ENCODE assay signal across 8 cellular contexts in genomic region chr12:105420659-105421240, GRCh38.
DNase-seq lines count a peak whose midpoint lies in the region; FAIRE-seq and TF ChIP-seq lines count a peak whose summit lies in the region.

No MANE protein-coding gene starts in this region.

- H3K9me3 ChIP-seq in tibial artery: no peaks in the 10 kb centered on the region

- peaks cover 0 to 17% (median 8%) of the 10 kb centered on the region in 4 donors for H3K4me1 ChIP-seq in tibial artery

- peaks cover 7% of the 10 kb centered on the region for H3K4me1 Mint-ChIP-seq in activated T-helper 2 cell treated with anti-CD3 and anti-CD28 coated beads, Interferon-gamma antibody, Interleukin-2, Interleukin-4, amounts not matched to agents 10 μg/mL and 5 μg/mL and 100 μg/mL, durations not matched to agents 14 hours and 24 hours and 36 hours (ENCODE audit: low read depth)

- H3K9me3 Mint-ChIP-seq in activated T-helper 2 cell treated with anti-CD3 and anti-CD28 coated beads, Interferon-gamma antibody, Interleukin-2, Interleukin-4, amounts not matched to agents 10 μg/mL and 5 μg/mL and 100 μg/mL, durations not matched to agents 14 hours and 24 hours and 36 hours: no peaks in the 10 kb centered on the region

- H3K27ac ChIP-seq in tibial artery: no peak overlapping the region

- peak; percentile 46 for FAIRE-seq in RCC 7860 (lab: Jason Lieb, UNC)

- peak; percentile 92 for TF ChIP-seq CTCF in LNCAP (IDR thresholded peaks at IDR 0.05)
- TF ChIP-seq CTCF in foreskin fibroblast (IDR thresholded peaks at IDR 0.05; ENCODE audit: low read depth, low read length): peak; percentile 74
- TF ChIP-seq CTCF in tibial artery (IDR thresholded peaks at IDR 0.05): peak; percentile 86 to 95

- peaks cover 11% of the 10 kb centered on the region for H3K27me3 Mint-ChIP-seq in activated T-helper 2 cell treated with anti-CD3 and anti-CD28 coated beads, Interferon-gamma antibody, Interleukin-2, Interleukin-4, amounts not matched to agents 10 μg/mL and 5 μg/mL and 100 μg/mL, durations not matched to agents 14 hours and 24 hours and 36 hours (ENCODE audit: low read depth)

- DNase-seq in NK-92 treated with Interleukin-12 subunit alpha and Interleukin-12 subunit beta, amount 100 ng/mL, for 24 hours (lab: John Stamatoyannopoulos, UW): peak; percentile 37
- no peak for DNase-seq in NK-92 (lab: John Stamatoyannopoulos, UW; ENCODE audit: unreplicated experiment)
- DNase-seq in RCC 7860 (ENCODE audit: low spot score): peak; percentile 47
- peak; percentile 33 for DNase-seq in activated T-helper 2 cell treated with anti-CD3 and anti-CD28 coated beads, Interferon-gamma antibody, Interleukin-2, Interleukin-4, amounts not matched to agents 10 μg/mL and 5 μg/mL and 100 μg/mL, durations not matched to agents 14 hours and 24 hours and 36 hours (ENCODE audit: low spot score)
- peak; percentile 61 to 86 for DNase-seq in foreskin fibroblast
- DNase-seq in occipital lobe (lab: John Stamatoyannopoulos, UW): peak; percentile 76
- peak; percentile 70 to 82 for DNase-seq in tibial artery

- intact Hi-C loops in activated T-helper 2 cell treated with anti-CD3 and anti-CD28 coated beads, Interferon-gamma antibody, Interleukin-2, Interleukin-4, amounts not matched to agents 10 μg/mL and 5 μg/mL and 100 μg/mL, durations not matched to agents 14 hours and 24 hours and 36 hours (cut with micrococcal nuclease): loop anchor here (1.0 kb wide), 2 partner anchors 716 to 804 kb away; no protein-coding TSS in a partner anchor
- intact Hi-C loops in tibial artery (cut with DNase I; ENCODE audit: low total_unique reads): loop anchor here (5.0 kb wide), 2 partner anchors 717 to 802 kb away; partner anchors contain the start of gene NUAK1

- no peak overlapping the region for H3K4me3 Mint-ChIP-seq in activated T-helper 2 cell treated with anti-CD3 and anti-CD28 coated beads, Interferon-gamma antibody, Interleukin-2, Interleukin-4, amounts not matched to agents 10 μg/mL and 5 μg/mL and 100 μg/mL, durations not matched to agents 14 hours and 24 hours and 36 hours (ENCODE audit: low read depth)

- H3K27me3 ChIP-seq in tibial artery: no peaks in the 10 kb centered on the region

- no peak overlapping the region for H3K27ac Mint-ChIP-seq in activated T-helper 2 cell treated with anti-CD3 and anti-CD28 coated beads, Interferon-gamma antibody, Interleukin-2, Interleukin-4, amounts not matched to agents 10 μg/mL and 5 μg/mL and 100 μg/mL, durations not matched to agents 14 hours and 24 hours and 36 hours

- H3K4me3 ChIP-seq in foreskin fibroblast (ENCODE audit: low read depth in 1 of 2, low read length in 2 of 2) (no peak overlapping the region), tibial artery (no peak overlapping the region)

- H3K36me3 ChIP-seq in tibial artery: no peaks in the 10 kb centered on the region

- H3K36me3 Mint-ChIP-seq in activated T-helper 2 cell treated with anti-CD3 and anti-CD28 coated beads, Interferon-gamma antibody, Interleukin-2, Interleukin-4, amounts not matched to agents 10 μg/mL and 5 μg/mL and 100 μg/mL, durations not matched to agents 14 hours and 24 hours and 36 hours (ENCODE audit: low read depth): no peaks in the 10 kb centered on the region
